In genomic region chr15:88242586-88242985, GRCh38 we compare ENCODE assay signal across 30 cellular contexts. TPM values are rescaled to one million over a fixed set of nuclear protein-coding genes. Genes with fewer than 3 reads are reported as not detected.
"Had no signal": no experiment of that assay in that cellular context is flagged by ENCODE, and none has a peak within 500 bp of the region (broad histone marks: within the 10 kb centered on the region; RNA-seq: fewer than 3 reads in every experiment).

No MANE protein-coding gene starts in this region.

- H3K79me2 ChIP-seq: parathyroid adenoma had no signal

- DNase-seq: hippocampal formation; left colon; left lung; lower lobe of right lung; mammary epithelial cell; mesenchymal stem cell; naive thymus-derived CD8-positive, alpha-beta T cell; occipital lobe; right lobe of liver; stimulated activated CD4-positive, alpha-beta T cell treated with anti-CD3 and anti-CD28 coated beads, Interleukin-1b, Interleukin-23, amount 100 ng/mL, for 48 hours; stimulated activated CD4-positive, alpha-beta T cell treated with anti-CD3 and anti-CD28 coated beads, Interleukin-2, amount 100 ng/mL, for 48 hours; stimulated activated CD4-positive, alpha-beta T cell treated with anti-CD3 and anti-CD28 coated beads, Interleukin-4, amount 100 ng/mL, for 4 hours; stimulated activated CD8-positive, alpha-beta memory T cell treated with anti-CD3 and anti-CD28 coated beads, Interleukin-4, amount 100 ng/mL, for 48 hours; stimulated activated naive CD4-positive, alpha-beta T cell treated with Interleukin-2 at 50 U/mL for 16 hours; stimulated activated naive CD8-positive, alpha-beta T cell treated with anti-CD3 and anti-CD28 coated beads, Interleukin-15, amount 100 ng/mL, for 72 hours; substantia nigra; uterus had no signal

- H3K27ac ChIP-seq: left lung, lower lobe of right lung, neutrophil, parathyroid adenoma, right atrium auricular region, right lobe of liver, tibial nerve, uterus had no signal

- H2AFZ ChIP-seq: parathyroid adenoma had no signal

- H3K36me3 ChIP-seq: left lung, lower lobe of right lung, neutrophil, right atrium auricular region, right lobe of liver, tibial nerve, uterus had no signal

- H3K4me3 ChIP-seq: left lung, lower lobe of right lung, right atrium auricular region, right lobe of liver, smooth muscle cell, tibial nerve, uterus had no signal

- H3K4me2 ChIP-seq: smooth muscle cell had no signal

- ATAC-seq: left colon; left lung; lower lobe of right lung; naive thymus-derived CD8-positive, alpha-beta T cell; right lobe of liver; stimulated activated memory B cell treated with anti-CD40 and anti-IgM and Interleukin-4, amounts not matched to agents 10 μg/mL and 1 μg/mL and 100 μg/mL, for 72 hours; stimulated activated naive CD8-positive, alpha-beta T cell treated with anti-CD3 and anti-CD28 coated beads, Interleukin-15, amount 100 ng/mL, for 72 hours had no signal

- H3K36me3 Mint-ChIP-seq: naive thymus-derived CD8-positive, alpha-beta T cell; stimulated activated memory B cell treated with anti-CD40 and anti-IgM and Interleukin-4, amounts not matched to agents 10 μg/mL and 1 μg/mL and 100 μg/mL, for 72 hours; type B pancreatic cell had no signal

- H3K4me3 Mint-ChIP-seq: naive thymus-derived CD8-positive, alpha-beta T cell; nephron; neural crest cell; stimulated activated memory B cell treated with anti-CD40 and anti-IgM and Interleukin-4, amounts not matched to agents 10 μg/mL and 1 μg/mL and 100 μg/mL, for 72 hours; stimulated activated naive CD8-positive, alpha-beta T cell treated with anti-CD3 and anti-CD28 coated beads, Interleukin-15, amount 100 ng/mL, for 72 hours; type B pancreatic cell had no signal

- H3K4me1 ChIP-seq: parathyroid adenoma, uterus had no signal

- FAIRE-seq: keratinocyte had no signal

- H3K9ac ChIP-seq: parathyroid adenoma had no signal

- H3K9me3 Mint-ChIP-seq: naive thymus-derived CD8-positive, alpha-beta T cell; neural crest cell; stimulated activated memory B cell treated with anti-CD40 and anti-IgM and Interleukin-4, amounts not matched to agents 10 μg/mL and 1 μg/mL and 100 μg/mL, for 72 hours; stimulated activated naive CD8-positive, alpha-beta T cell treated with anti-CD3 and anti-CD28 coated beads, Interleukin-15, amount 100 ng/mL, for 72 hours; type B pancreatic cell had no signal

- H3K27me3 ChIP-seq: right atrium auricular region, right lobe of liver, tibial nerve, uterus had no signal

- H3K9me3 ChIP-seq: left lung, lower lobe of right lung, neutrophil, right lobe of liver, uterus had no signal

- H3K27ac Mint-ChIP-seq: naive thymus-derived CD8-positive, alpha-beta T cell; nephron; progenitor cell of endocrine pancreas; stimulated activated memory B cell treated with anti-CD40 and anti-IgM and Interleukin-4, amounts not matched to agents 10 μg/mL and 1 μg/mL and 100 μg/mL, for 72 hours; stimulated activated naive CD8-positive, alpha-beta T cell treated with anti-CD3 and anti-CD28 coated beads, Interleukin-15, amount 100 ng/mL, for 72 hours had no signal

RNA-seq across cellular contexts. Expression of gene NTRK3, which starts 14.0 kb away (rescaled TPM):
- total RNA-seq: mammary epithelial cell; naive thymus-derived CD8-positive, alpha-beta T cell; osteocyte; progenitor cell of endocrine pancreas; pulmonary artery endothelial cell had no signal
- polyA plus RNA-seq: keratinocyte; mammary epithelial cell; naive thymus-derived CD8-positive, alpha-beta T cell had no signal
